In the genomic region with DNA sequence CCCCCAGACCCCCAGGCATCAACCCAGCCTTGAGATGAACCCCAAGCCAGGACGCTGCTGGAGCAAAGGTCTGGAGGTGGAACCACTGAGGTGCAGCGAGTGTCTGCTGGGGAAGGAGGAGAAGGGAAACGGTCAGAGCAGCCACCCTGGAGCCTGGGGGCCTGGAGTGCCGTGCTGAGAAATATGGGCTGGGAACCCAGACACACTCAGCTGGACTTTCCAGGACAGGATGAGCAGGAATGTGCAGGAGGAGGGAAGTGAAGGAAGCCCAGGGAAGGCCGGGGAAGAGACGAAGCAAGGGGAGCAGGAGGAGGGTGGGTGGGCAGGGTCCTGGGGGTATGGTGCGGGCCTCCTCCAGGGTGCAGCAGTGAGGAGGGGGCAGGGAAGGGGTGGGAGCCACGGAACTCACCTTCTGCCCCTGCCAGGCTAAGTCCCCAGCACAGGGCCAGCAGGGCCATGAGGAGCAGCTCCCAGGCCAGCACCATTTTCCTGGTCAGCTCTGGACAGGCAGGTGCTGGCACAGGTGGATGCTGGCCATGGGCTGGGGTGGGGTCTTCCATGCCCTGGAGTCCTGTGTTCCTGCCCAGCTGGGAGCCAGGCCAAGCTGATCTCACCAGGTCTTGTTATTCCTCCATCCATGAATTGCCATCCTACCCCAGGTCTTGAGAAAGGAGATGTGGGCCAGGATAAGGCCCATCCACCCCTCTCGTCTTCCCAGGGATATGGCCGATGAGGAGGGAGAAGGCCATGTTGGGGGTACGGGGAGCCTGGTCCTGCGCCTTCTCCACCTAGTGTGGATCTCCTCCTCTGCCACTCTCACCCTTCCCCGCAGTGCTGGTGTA, we compare ENCODE assay signal across 19 cellular contexts. TPM values are rescaled to one million over a fixed set of nuclear protein-coding genes. Genes with fewer than 3 reads are reported as not detected.
DNase-seq lines count a peak whose midpoint lies in the region; ATAC-seq, FAIRE-seq and TF ChIP-seq lines count a peak whose summit lies in the region.
"Had no signal": no experiment of that assay in that cellular context is flagged by ENCODE, and none has a peak within 500 bp of the region (broad histone marks: within the 10 kb centered on the region; RNA-seq: fewer than 3 reads in every experiment).

No MANE protein-coding gene starts in this region.

- peaks cover 25% of the 10 kb centered on the region for H3K4me1 ChIP-seq in BLaER1
- peaks cover 15% of the 10 kb centered on the region for H3K4me1 ChIP-seq in MM.1S (ENCODE audit: low read length)
- H3K4me1 ChIP-seq in neuronal stem cell (ENCODE audit: control insufficient read depth in 2 of 2, insufficient read depth in 1 of 2, low read depth in 1 of 2, low read length in 2 of 2): peaks cover 0 to 2% of the 10 kb centered on the region in 2 donors
- H3K4me1 ChIP-seq: BE2C, Caco-2 had no signal

- no peak overlapping the region for H2BK12ac ChIP-seq in neuronal stem cell (ENCODE audit: low read length)

- H3K4me3 ChIP-seq in BLaER1 (no peak overlapping the region), MM.1S (ENCODE audit: low read length) (no peak overlapping the region), neuronal stem cell (ENCODE audit: low read length in 2 of 2) (no peak overlapping the region)
- H3K4me3 ChIP-seq: GM23248 had no signal

- DNase-seq in MM.1S (no peak), islet precursor cell (peak; percentile 65), neuronal stem cell (ENCODE audit: low spot score) (no peak), cerebellar nuclear complex (lab: John Stamatoyannopoulos, UW) (no peak), GM12891 (ENCODE audit: insufficient read length, low spot score) (no peak), NCI-H1048 (lab: John Stamatoyannopoulos, UW) (no peak)
- DNase-seq: BE2C; Caco-2; CD8-positive, alpha-beta memory T cell; DND-41; GF-D8; GM23248 had no signal

- no peak overlapping the region for H3K23ac ChIP-seq in neuronal stem cell (ENCODE audit: low read depth, low read length, poor library complexity)

- FAIRE-seq in GM12891 (lab: Jason Lieb, UNC): no peak
- FAIRE-seq: A204.1, H54 had no signal

- H3K14ac ChIP-seq in neuronal stem cell (ENCODE audit: low read length): no peak overlapping the region

- WGBS in neuronal stem cell (ENCODE audit: extremely low coverage in 2 of 2, insufficient read length in 2 of 2, insufficient replicate concordance in 1 of 2), 2 donors: no CpG with 5 or more reads among the region's 13 CpGs

- H3K79me2 ChIP-seq in MM.1S (ENCODE audit: low read length): no peaks in the 10 kb centered on the region

- H3K9ac ChIP-seq in BLaER1 (no peak overlapping the region), MM.1S (ENCODE audit: low read length) (no peak overlapping the region), neuronal stem cell (ENCODE audit: low read depth, low read length, poor library complexity) (no peak overlapping the region)
- H3K9ac ChIP-seq: GM23248 had no signal

- H4K91ac ChIP-seq in neuronal stem cell (ENCODE audit: low read depth, low read length, poor library complexity): no peak overlapping the region

- H3K9me2 ChIP-seq in MM.1S (replicated peaks; ENCODE audit: insufficient read depth, low read length): no peaks in the 10 kb centered on the region

- H3K36me3 ChIP-seq in BLaER1 (no peaks in the 10 kb centered on the region), MM.1S (replicated peaks; ENCODE audit: insufficient read depth, low read length) (no peaks in the 10 kb centered on the region), neuronal stem cell (replicated peaks in 1 of 2; ENCODE audit: control insufficient read depth in 2 of 2, insufficient read depth in 2 of 2, low read length in 2 of 2) (no peaks in the 10 kb centered on the region)
- H3K36me3 ChIP-seq: BE2C had no signal

- H3K79me1 ChIP-seq in neuronal stem cell (ENCODE audit: low read depth, low read length): no peaks in the 10 kb centered on the region

- no peak for ATAC-seq in GM21447 (IDR thresholded peaks at IDR 0.05; ENCODE audit: unreplicated experiment)
- ATAC-seq: HCT116 had no signal

- H3K27me3 ChIP-seq in BLaER1 (no peaks in the 10 kb centered on the region), MM.1S (replicated peaks; ENCODE audit: insufficient read depth, low read length) (no peaks in the 10 kb centered on the region), neuronal stem cell (ENCODE audit: control insufficient read depth in 3 of 3, insufficient read depth in 3 of 3, low read depth in 1 of 3, low read length in 3 of 3) (peaks cover 0 to 17% (median 0%) of the 10 kb centered on the region in 3 experiments)
- H3K27me3 ChIP-seq: BE2C had no signal

- H3K9me3 ChIP-seq in BLaER1 (no peaks in the 10 kb centered on the region; the same call in 1 of the 2 replicates), MM.1S (replicated peaks; ENCODE audit: insufficient read depth, low read length) (no peaks in the 10 kb centered on the region), neuronal stem cell (replicated peaks in 1 of 2; ENCODE audit: control insufficient read depth in 2 of 2, insufficient read depth in 1 of 2, low read depth in 1 of 2, low read length in 2 of 2) (peaks cover 0 to 2% of the 10 kb centered on the region in 2 donors)
- H3K9me3 ChIP-seq: BE2C, Caco-2 had no signal

- H3K27ac ChIP-seq in BLaER1 (no peak overlapping the region), MM.1S (ENCODE audit: low read length) (peak overlapping the region; percentile 26; the same call in 1 of the 2 replicates), neuronal stem cell (replicated peaks; ENCODE audit: low read length) (no peak overlapping the region)
- H3K27ac ChIP-seq: GM23248, HL-60 had no signal

- peak overlapping the region; percentile 47 for H2AK5ac ChIP-seq in neuronal stem cell (ENCODE audit: low read depth, low read length)

- no peak overlapping the region for H4K8ac ChIP-seq in neuronal stem cell (ENCODE audit: low read depth, low read length)

- no peak overlapping the region for H2BK5ac ChIP-seq in neuronal stem cell (ENCODE audit: low read length)

- no peaks in the 10 kb centered on the region for H3F3A ChIP-seq in MM.1S (ENCODE audit: insufficient read depth, low read length)

- H4K20me1 ChIP-seq in BLaER1 (no peaks in the 10 kb centered on the region), MM.1S (ENCODE audit: insufficient read depth, low read length) (no peaks in the 10 kb centered on the region)

- peak overlapping the region; percentile 78 for H3K4me2 ChIP-seq in BLaER1
- peak overlapping the region; percentile 63 for H3K4me2 ChIP-seq in MM.1S (ENCODE audit: low read depth, low read length)
- no peak overlapping the region for H3K4me2 ChIP-seq in neuronal stem cell (ENCODE audit: insufficient read depth, low read length, poor library complexity, severe bottlenecking)

- H3K18ac ChIP-seq in neuronal stem cell (ENCODE audit: low read length): peak overlapping the region; percentile 71

- H3K4ac ChIP-seq in neuronal stem cell (ENCODE audit: low read length): no peak overlapping the region

- no peak overlapping the region for H2BK120ac ChIP-seq in neuronal stem cell (ENCODE audit: low read depth, low read length)

- no peak for TF ChIP-seq POLR2A in GM12891 (IDR thresholded peaks at IDR 0.05; ENCODE audit: low read depth, low read length)

- no peak overlapping the region for H2BK15ac ChIP-seq in neuronal stem cell (ENCODE audit: low read length)

- no peak for TF ChIP-seq CTCF in MM.1S (IDR thresholded peaks at IDR 0.05; ENCODE audit: low read length)

- H2AFZ ChIP-seq in MM.1S (ENCODE audit: low read length): no peak overlapping the region
- H2AFZ ChIP-seq in neuronal stem cell (ENCODE audit: low read length): no peak overlapping the region
- H2AFZ ChIP-seq: GM23248 had no signal

TF ChIP-seq in GM12891, 5 proteins besides CTCF, POLR2A, EP300 and RAD21:
- no peak for TF ChIP-seq POLR2AphosphoS5 (IDR thresholded peaks at IDR 0.05; ENCODE audit: low read depth, low read length)
- no peak for TF ChIP-seq PAX5 (IDR thresholded peaks at IDR 0.05; ENCODE audit: insufficient read depth, low read length, severe bottlenecking)
- no peak for TF ChIP-seq SPI1 (IDR thresholded peaks at IDR 0.05; ENCODE audit: low read depth, low read length)
- TF ChIP-seq POU2F2 (IDR thresholded peaks at IDR 0.05; ENCODE audit: low read depth, low read length): no peak
- no peak for TF ChIP-seq TAF1 (IDR thresholded peaks at IDR 0.05; ENCODE audit: low read depth, low read length)

RNA-seq across cellular contexts. Expression of gene CSF2RB, which starts 40.0 kb away (rescaled TPM):
- 0.01 TPM for polyA plus RNA-seq in neuronal stem cell (2013, experiment 1 of 2)
- 0.01 TPM for polyA plus RNA-seq in neuronal stem cell (2013, experiment 2 of 2)
- 5.5 TPM for polyA plus RNA-seq in GM12891 (2012; ENCODE audit: low read depth, missing spikeins)
- polyA plus RNA-seq: AG04450 had no signal
